ENCODE assay signal across 15 cellular contexts in genomic region chr11:120186408-120186798, GRCh38. TPM values are rescaled to one million over a fixed set of nuclear protein-coding genes. Genes with fewer than 3 reads are reported as not detected.
A peak's percentile ranks its signal among the peaks of the same experiment; 100 is the strongest.
DNase-seq lines count a peak whose midpoint lies in the region; ATAC-seq and TF ChIP-seq lines count a peak whose summit lies in the region.
"Had no signal": no experiment of that assay in that cellular context is flagged by ENCODE, and none has a peak within 500 bp of the region (broad histone marks: within the 10 kb centered on the region; RNA-seq: fewer than 3 reads in every experiment).

No MANE protein-coding gene starts in this region.

- peak; percentile 10 for DNase-seq in DMS 273 (lab: John Stamatoyannopoulos, UW; ENCODE audit: unreplicated experiment)
- DNase-seq in DMS 273 treated with DMSO at 0.1 percent for 48 hours (lab: John Stamatoyannopoulos, UW), result no peak
- DNase-seq in esophagus squamous epithelium (lab: John Stamatoyannopoulos, UW), result no peak
- DNase-seq in omental fat pad (ENCODE audit: low spot score), result peak; percentile 8
- no peak for DNase-seq in tibial nerve (ENCODE audit: low spot score in 2 of 2)
- no peak for DNase-seq in NCI-H748 (lab: John Stamatoyannopoulos, UW; ENCODE audit: unreplicated experiment)
- no peak for DNase-seq in glutamatergic neuron
- no peak for DNase-seq in DMS53 (lab: John Stamatoyannopoulos, UW)
- DNase-seq: COR-L47, NCI-H2171, OCI-M1, T-helper 2 cell had no signal

- H3K4me1 ChIP-seq in esophagus squamous epithelium (peaks cover 5 to 63% (median 34%) of the 10 kb centered on the region in 3 donors), tibial nerve (peaks cover 0 to 85% (median 56%) of the 10 kb centered on the region in 4 donors)

- no peak for TF ChIP-seq EP300 in tibial nerve (IDR thresholded peaks at IDR 0.05)

- H3K27ac ChIP-seq in esophagus squamous epithelium, result peak overlapping the region; percentile 63 to 87 (median 78)
- peak overlapping the region; percentile 82 to 89 (median 86) for H3K27ac ChIP-seq in tibial nerve
- H3K27ac ChIP-seq: 22Rv1, HL-60 had no signal

- no peak overlapping the region for H3K4me3 Mint-ChIP-seq in glutamatergic neuron (ENCODE audit: unreplicated experiment)

- no peaks in the 10 kb centered on the region for H3K36me3 ChIP-seq in esophagus squamous epithelium
- H3K36me3 ChIP-seq in tibial nerve, result no peaks in the 10 kb centered on the region

- intact Hi-C loops in esophagus squamous epithelium (cut with DNase I), result no loop called here

- no peak for ATAC-seq in omental fat pad (ENCODE audit: low FRiP score)

- no peaks in the 10 kb centered on the region for H3K9me3 ChIP-seq in esophagus squamous epithelium
- H3K9me3 ChIP-seq in tibial nerve, result no peaks in the 10 kb centered on the region

- no peaks in the 10 kb centered on the region for H3K27me3 ChIP-seq in esophagus squamous epithelium
- H3K27me3 ChIP-seq in tibial nerve, result no peaks in the 10 kb centered on the region

- no peak for TF ChIP-seq POLR2A in esophagus squamous epithelium (IDR thresholded peaks at IDR 0.05)
- TF ChIP-seq POLR2A in tibial nerve (IDR thresholded peaks at IDR 0.05), result no peak

- peaks cover 7% of the 10 kb centered on the region for H3K4me1 Mint-ChIP-seq in glutamatergic neuron (ENCODE audit: low read depth, unreplicated experiment)

- H3K4me3 ChIP-seq in esophagus squamous epithelium (no peak overlapping the region), tibial nerve (no peak overlapping the region)

- H3K27me3 Mint-ChIP-seq in glutamatergic neuron (ENCODE audit: unreplicated experiment), result peaks cover 20% of the 10 kb centered on the region

- no peak overlapping the region for H3K27ac Mint-ChIP-seq in glutamatergic neuron (ENCODE audit: unreplicated experiment)

- H3K36me3 Mint-ChIP-seq in glutamatergic neuron (ENCODE audit: unreplicated experiment), result peaks cover 6% of the 10 kb centered on the region

- no peak for TF ChIP-seq CTCF in esophagus squamous epithelium (IDR thresholded peaks at IDR 0.05)
- TF ChIP-seq CTCF in omental fat pad (IDR thresholded peaks at IDR 0.05), result no peak
- no peak for TF ChIP-seq CTCF in tibial nerve (IDR thresholded peaks at IDR 0.05)
- no peak for TF ChIP-seq CTCF in glutamatergic neuron (IDR thresholded peaks at IDR 0.05; ENCODE audit: partially characterized antibody, unreplicated experiment)

- H3K9me3 Mint-ChIP-seq in glutamatergic neuron (ENCODE audit: unreplicated experiment), result peaks cover 1% of the 10 kb centered on the region
- H3K9me3 Mint-ChIP-seq: neural crest cell had no signal

RNA-seq across cellular contexts. Expression of gene OAF, which starts 24.4 kb away (rescaled TPM):
- total RNA-seq in esophagus squamous epithelium, result 10 to 100 TPM in 3 of 4 donors, 1 to 10 TPM in 1; 7.4 to 49.0 (median 14.3) TPM
- 10 to 100 TPM; 32.3 to 97.4 (median 67.0) TPM for total RNA-seq in omental fat pad
- 100 to 1,000 TPM in 3 of 4 donors, 10 to 100 TPM in 1; 74.7 to 192 (median 124) TPM for total RNA-seq in tibial nerve
- not detected for total RNA-seq in glutamatergic neuron (ENCODE audit: unreplicated experiment)

RNA-seq across cellular contexts. Expression of gene TRIM29, which starts 48.5 kb away (rescaled TPM):
- total RNA-seq in esophagus squamous epithelium (1,000 to 10,000 TPM in 1 of 4 donors, 100 to 1,000 TPM in 3; 691 to 1,472 (median 816) TPM), omental fat pad (1 to 10 TPM; 1.3 to 5.7 (median 3.0) TPM), tibial nerve (10 to 100 TPM in 3 of 4 donors, 1 to 10 TPM in 1; 2.4 to 64.9 (median 40.7) TPM), glutamatergic neuron (ENCODE audit: unreplicated experiment) (not detected)
- total RNA-seq: neural crest cell had no signal

RNA-seq across cellular contexts. Expression of gene POU2F3, which starts 53.5 kb away (rescaled TPM):
- total RNA-seq in esophagus squamous epithelium (1 to 10 TPM in 3 of 4 donors, not detected in 1; 1.1 to 2.9 (median 1.5) TPM), omental fat pad (under 1 TPM in 2 of 4 donors, not detected in 2; 0.19 to 0.24 TPM), tibial nerve (under 1 TPM in 1 of 4 donors, not detected in 3; 0.22 TPM), glutamatergic neuron (ENCODE audit: unreplicated experiment) (not detected)
- total RNA-seq: neural crest cell had no signal

Comparison
In these comparisons a context has a peak if more than half of its experiments do, and no peak if none do; other contexts are left out.
1. DNase-seq: peak in DMS 273 (single experiment) and omental fat pad (single experiment); none in DMS 273 treated with DMSO at 0.1 percent for 48 hours (single experiment), esophagus squamous epithelium (single experiment), tibial nerve (0 of 2), NCI-H748 (single experiment), glutamatergic neuron (single experiment) and DMS53 (single experiment).
2. RNA of gene TRIM29, which starts 48.5 kb away (total RNA-seq): 691 to 1,472 TPM in esophagus squamous epithelium; 2.4 to 64.9 TPM in tibial nerve, 1.3 to 5.7 TPM in omental fat pad and not detected in glutamatergic neuron (single experiment); every median in the first group is over 10 times any median in the second.